ENCODE assay signal across 8 cellular contexts in genomic region chr4:98929341-98930267, GRCh38. TPM values are rescaled to one million over a fixed set of nuclear protein-coding genes. Genes with fewer than 3 reads are reported as not detected.
DNase-seq lines count a peak whose midpoint lies in the region; ATAC-seq, FAIRE-seq and TF ChIP-seq lines count a peak whose summit lies in the region.

No MANE protein-coding gene starts in this region.

- intact Hi-C loops in dendritic cell treated with granulocyte-macrophage colony-stimulating factor and Interleukin-4, amounts not matched to agents 40 ng/mL and 50 ng/mL, for 4 days (cut with micrococcal nuclease), result loop anchor here (1.0 to 5.0 kb wide), 4 partner anchors 66 to 787 kb away; partner anchors contain the start of genes ADH5, METAP1, RAP1GDS1 and STPG2
- intact Hi-C loops in lower lobe of right lung (cut with DNase I), result no loop called here

- no peaks in the 10 kb centered on the region for H3K27me3 Mint-ChIP-seq in dendritic cell treated with granulocyte-macrophage colony-stimulating factor and Interleukin-4, amounts not matched to agents 40 ng/mL and 50 ng/mL, for 4 days

- H3K36me3 Mint-ChIP-seq in dendritic cell treated with granulocyte-macrophage colony-stimulating factor and Interleukin-4, amounts not matched to agents 40 ng/mL and 50 ng/mL, for 4 days (ENCODE audit: low read depth), result peaks cover 30% of the 10 kb centered on the region

- H3K9me3 ChIP-seq in lower lobe of right lung, result no peaks in the 10 kb centered on the region

- peak; percentile 74 to 81 for ATAC-seq in lower lobe of right lung

- in situ Hi-C loops in KBM-7 (cut with MboI; ENCODE audit: low pct_unique_long_range_greater_than_20kb, low sequenced_read_pairs), result no loop called here

- H3K27ac ChIP-seq in lower lobe of right lung, result peak overlapping the region; percentile 94

- peak; percentile 30 for DNase-seq in GM12892 (ENCODE audit: insufficient read length)
- DNase-seq in HFF-Myc (ENCODE audit: extremely low read depth, low read depth), result peak; percentile 84
- peak; percentile 89 for DNase-seq in MV-4-11 (lab: John Stamatoyannopoulos, UW)
- DNase-seq in activated CD4-positive, alpha-beta T cell treated with anti-CD3 and anti-CD28 coated beads, Interleukin-2, amount 50 U/mL, for 1 hour, result peak; percentile 13
- DNase-seq in lower lobe of right lung, result peak; percentile 76
- DNase-seq in stimulated activated CD8-positive, alpha-beta memory T cell treated with anti-CD3 and anti-CD28 coated beads, Interleukin-12 subunit alpha, Interleukin-12 subunit beta, amount 100 ng/mL, for 1 hour (ENCODE audit: low read depth), result peak; percentile 14
- no peak for DNase-seq in KBM-7

- H3K27ac Mint-ChIP-seq in dendritic cell treated with granulocyte-macrophage colony-stimulating factor and Interleukin-4, amounts not matched to agents 40 ng/mL and 50 ng/mL, for 4 days, result peak overlapping the region; percentile 93

- TF ChIP-seq CTCF in HFF-Myc (IDR thresholded peaks at IDR 0.05; ENCODE audit: low read depth, low read length, missing control alignments) (no peak), lower lobe of right lung (IDR thresholded peaks at IDR 0.05) (peak; percentile 22)

- H3K4me3 ChIP-seq in HFF-Myc (replicated peaks; ENCODE audit: low read depth, low read length) (peak overlapping the region; percentile 90), lower lobe of right lung (peak overlapping the region; percentile 97)

- H3K4me1 ChIP-seq in lower lobe of right lung, result peaks cover 27% of the 10 kb centered on the region

- no peaks in the 10 kb centered on the region for H3K27me3 ChIP-seq in lower lobe of right lung (ENCODE audit: low read depth)

- peak overlapping the region; percentile 92 for H3K4me3 Mint-ChIP-seq in dendritic cell treated with granulocyte-macrophage colony-stimulating factor and Interleukin-4, amounts not matched to agents 40 ng/mL and 50 ng/mL, for 4 days

- TF ChIP-seq POLR2A in GM12892 (IDR thresholded peaks at IDR 0.05; ENCODE audit: low read depth, low read length), result peak; percentile 76

- peak; percentile 78 for FAIRE-seq in GM12892 (lab: Jason Lieb, UNC)

- peaks cover 6% of the 10 kb centered on the region for H3K36me3 ChIP-seq in lower lobe of right lung

- H3K4me1 Mint-ChIP-seq in dendritic cell treated with granulocyte-macrophage colony-stimulating factor and Interleukin-4, amounts not matched to agents 40 ng/mL and 50 ng/mL, for 4 days (ENCODE audit: low read depth), result peaks cover 30% of the 10 kb centered on the region

- no peaks in the 10 kb centered on the region for H3K9me3 Mint-ChIP-seq in dendritic cell treated with granulocyte-macrophage colony-stimulating factor and Interleukin-4, amounts not matched to agents 40 ng/mL and 50 ng/mL, for 4 days

RNA-seq across cellular contexts. Expression of gene EIF4E, which starts 0.7 kb away (rescaled TPM):
- polyA plus RNA-seq in GM12892 (2012; ENCODE audit: missing spikeins), result 124 TPM
- total RNA-seq in lower lobe of right lung, result 61.0 TPM
